In genomic region chr9:129737479-129738269, GRCh38 we compare ENCODE assay signal across 8 cellular contexts.
A peak's percentile ranks its signal among the peaks of the same experiment; 100 is the strongest.
DNase-seq lines count a peak whose midpoint lies in the region; ATAC-seq lines count a peak whose summit lies in the region.

No MANE protein-coding gene starts in this region.

- peaks cover 6% of the 10 kb centered on the region; the same call in 1 of the 2 replicates for H3K4me1 ChIP-seq in ES-I3 (ENCODE audit: insufficient read depth, low read length)

- H3K36me3 ChIP-seq in ES-I3 (ENCODE audit: insufficient read depth, low read length), result no peaks in the 10 kb centered on the region

- H3K9me3 Mint-ChIP-seq in central memory CD8-positive, alpha-beta T cell, result no peaks in the 10 kb centered on the region

- no peaks in the 10 kb centered on the region for H3K9me3 ChIP-seq in ES-I3 (ENCODE audit: control insufficient read depth, insufficient read depth, low read length)

- peaks cover 4% of the 10 kb centered on the region for H3K36me3 Mint-ChIP-seq in central memory CD8-positive, alpha-beta T cell (ENCODE audit: insufficient read depth)

- H3K4me1 Mint-ChIP-seq in central memory CD8-positive, alpha-beta T cell, result no peaks in the 10 kb centered on the region

- H3K9ac ChIP-seq in ES-I3 (ENCODE audit: low read depth, low read length), result peak overlapping the region; percentile 52

- DNase-seq in NCI-H2227 (lab: John Stamatoyannopoulos, UW; ENCODE audit: unreplicated experiment), result peak; percentile 86
- DNase-seq in central memory CD8-positive, alpha-beta T cell (ENCODE audit: low spot score in 2 of 2), result peak; percentile 77 to 90
- DNase-seq in kidney glomerular epithelial cell (lab: John Stamatoyannopoulos, UW), result peak; percentile 61
- peak; percentile 67 to 84 for DNase-seq in stimulated activated CD4-positive, alpha-beta T cell treated with anti-CD3 and anti-CD28 coated beads, Interleukin-1b, Interleukin-23, amount 100 ng/mL, for 1 hour (ENCODE audit: low read depth in 2 of 2)

- H3K27ac Mint-ChIP-seq in central memory CD8-positive, alpha-beta T cell (ENCODE audit: low read depth), result peak overlapping the region; percentile 51

- H3K4me3 Mint-ChIP-seq in central memory CD8-positive, alpha-beta T cell, result peak overlapping the region; percentile 70

- no peaks in the 10 kb centered on the region for H3K27me3 Mint-ChIP-seq in central memory CD8-positive, alpha-beta T cell

- peak; percentile 69 for ATAC-seq in HG02763 (IDR thresholded peaks at IDR 0.05; ENCODE audit: unreplicated experiment)
- ATAC-seq in activated CD4-positive, CD25-positive, alpha-beta regulatory T cell treated with anti-CD3 and anti-CD28 coated beads, Interleukin-2, amount 50 U/mL, for 24 hours, result peak; percentile 86 to 89
- peak; percentile 85 for ATAC-seq in central memory CD8-positive, alpha-beta T cell (replicated peaks; ENCODE audit: extremely low read depth, poor library complexity, severe bottlenecking)
- ATAC-seq in GM21786 (IDR thresholded peaks at IDR 0.05; ENCODE audit: unreplicated experiment), result no peak
